Comparison of ENCODE assay signal across 21 cellular contexts in genomic region chr13:74895042-74895811, GRCh38.
"Had no signal": no experiment of that assay in that cellular context is flagged by ENCODE, and none has a peak within 500 bp of the region (broad histone marks: within the 10 kb centered on the region; RNA-seq: fewer than 3 reads in every experiment).

No MANE protein-coding gene starts in this region.

- H3K27ac ChIP-seq: esophagus squamous epithelium, heart right ventricle, left lung, neural progenitor cell, parathyroid adenoma, right lobe of liver, suprapubic skin had no signal

- H3K4me3 ChIP-seq: esophagus squamous epithelium, heart right ventricle, left lung, mucosa of descending colon, neural progenitor cell, right lobe of liver, suprapubic skin had no signal

- H3K36me3 ChIP-seq: esophagus squamous epithelium, heart right ventricle, left lung, neural progenitor cell, right lobe of liver, suprapubic skin had no signal

- H3K4me1 ChIP-seq: esophagus squamous epithelium, left lung, neural progenitor cell, parathyroid adenoma, right lobe of liver, suprapubic skin had no signal

- H3K79me2 ChIP-seq: parathyroid adenoma had no signal

- H3K27me3 ChIP-seq: esophagus squamous epithelium, heart right ventricle, left lung, neural progenitor cell, right lobe of liver, suprapubic skin had no signal

- H3K9ac ChIP-seq: neural progenitor cell, parathyroid adenoma had no signal

- H3K9me3 ChIP-seq: esophagus squamous epithelium, heart right ventricle, left lung, mucosa of descending colon, right lobe of liver, suprapubic skin had no signal

- DNase-seq: cortex of kidney; effector memory CD8-positive, alpha-beta T cell; erythroblast; esophagus squamous epithelium; foreskin melanocyte; glutamatergic neuron; heart right ventricle; hippocampal formation; left cardiac atrium; left lung; mesenchymal stem cell; mucosa of descending colon; naive B cell; right lobe of liver; small intestine; stimulated activated CD4-positive, alpha-beta T cell treated with anti-CD3 and anti-CD28 coated beads, Interleukin-15, amount 100 ng/mL, for 24 hours; stimulated activated CD4-positive, alpha-beta T cell treated with anti-CD3 and anti-CD28 coated beads, Interleukin-2, amount 100 ng/mL, for 48 hours; stimulated activated naive B cell treated with anti-CD40 and anti-IgM and Interleukin-4, amounts not matched to agents 10 μg/mL and 1 μg/mL and 100 μg/mL, for 72 hours had no signal

- H2AFZ ChIP-seq: neural progenitor cell, parathyroid adenoma had no signal

- H3K4me2 ChIP-seq: neural progenitor cell had no signal
